ENCODE assay signal across 22 cellular contexts in genomic region chr1:193110246-193110645, GRCh38.
"Had no signal": no experiment of that assay in that cellular context is flagged by ENCODE, and none has a peak within 500 bp of the region (broad histone marks: within the 10 kb centered on the region; RNA-seq: fewer than 3 reads in every experiment).

No MANE protein-coding gene starts in this region.

- H3K9me3 ChIP-seq: adrenal gland, ascending aorta, upper lobe of right lung had no signal

- H3K9ac ChIP-seq: parathyroid adenoma had no signal

- FAIRE-seq: colon, kidney had no signal

- H3K27me3 ChIP-seq: adrenal gland, ascending aorta, foreskin keratinocyte, upper lobe of right lung had no signal

- H3K27ac ChIP-seq: foreskin keratinocyte, parathyroid adenoma, upper lobe of right lung had no signal

- H3K4me3 ChIP-seq: adrenal gland, ascending aorta, smooth muscle cell, upper lobe of right lung had no signal

- DNase-seq: activated CD4-positive, alpha-beta T cell treated with anti-CD3 and anti-CD28 coated beads for 1 hour; activated CD4-positive, alpha-beta T cell treated with anti-CD3 and anti-CD28 coated beads, Interleukin-2, amount 50 U/mL, for 1 hour; activated CD8-positive, alpha-beta T cell treated with anti-CD3 and anti-CD28 coated beads, Interleukin-2, amount 10 ng/mL, durations not matched to agents 7 days and 5 days; activated gamma-delta T cell treated with Interleukin-2 at 50 U/mL for 16 hours; adrenal gland; central memory CD4-positive, alpha-beta T cell; effector memory CD4-positive, alpha-beta T cell; foreskin keratinocyte; kidney; midbrain; nephron progenitor cell; stimulated activated CD4-positive, alpha-beta T cell treated with anti-CD3 and anti-CD28 coated beads, Interleukin-2, amount 100 ng/mL, for 48 hours; stimulated activated CD8-positive, alpha-beta memory T cell treated with anti-CD3 and anti-CD28 coated beads, Interleukin-4, amount 100 ng/mL, for 48 hours; stimulated activated naive CD4-positive, alpha-beta T cell treated with Interleukin-2 at 50 U/mL for 16 hours; T-helper 1 cell; upper lobe of right lung had no signal

- H3K79me2 ChIP-seq: parathyroid adenoma had no signal

- H2AFZ ChIP-seq: parathyroid adenoma had no signal

- ATAC-seq: activated CD8-positive, alpha-beta T cell treated with anti-CD3 and anti-CD28 coated beads, Interleukin-2, amount 10 ng/mL, durations not matched to agents 7 days and 5 days; foreskin keratinocyte; left lobe of liver; sciatic nerve; upper lobe of right lung had no signal

- H3K4me1 ChIP-seq: parathyroid adenoma had no signal

- H3K36me3 ChIP-seq: adrenal gland, ascending aorta, upper lobe of right lung had no signal
